In the genomic region with DNA sequence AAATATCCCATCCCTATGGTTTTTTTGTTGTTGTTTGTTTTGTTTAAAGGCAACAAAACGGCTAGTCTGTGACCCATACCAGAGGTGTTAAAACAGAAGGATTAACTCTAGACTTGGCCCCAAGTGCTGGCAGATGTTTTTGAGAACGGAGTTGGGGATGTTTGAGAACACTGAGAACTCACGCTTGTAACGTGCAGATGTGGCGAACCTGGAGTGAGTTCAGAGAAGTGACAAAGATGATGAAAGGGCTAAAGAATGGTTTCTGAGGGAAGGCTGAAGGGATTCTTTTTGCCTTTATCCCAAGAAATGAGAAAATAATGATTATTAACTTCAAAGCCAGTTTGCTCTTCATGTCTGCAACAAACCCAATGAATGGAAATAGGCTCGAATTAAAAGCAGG, we compare ENCODE assay signal across 30 cellular contexts.
"Had no signal": no experiment of that assay in that cellular context is flagged by ENCODE, and none has a peak within 500 bp of the region (broad histone marks: within the 10 kb centered on the region; RNA-seq: fewer than 3 reads in every experiment).

No MANE protein-coding gene starts in this region.

- H3K9me3 ChIP-seq: ascending aorta, right lobe of liver, thyroid gland, upper lobe of left lung had no signal

- H3K9me3 Mint-ChIP-seq: activated CD4-positive, alpha-beta T cell treated with anti-CD3 and anti-CD28 coated beads, Interleukin-2, amount 10 ng/mL, durations not matched to agents 24 days and 14 days; activated naive CD8-positive, alpha-beta T cell treated with anti-CD3 and anti-CD28 coated beads, Interleukin-2, amount 10 ng/mL, durations not matched to agents 7 days and 5 days; activated T-cell treated with anti-CD3 and anti-CD28 coated beads, Interleukin-2, amount 50 U/mL, for 24 hours had no signal

- DNase-seq: activated CD4-positive, alpha-beta memory T cell treated with anti-CD3 and anti-CD28 coated beads for 36 hours; activated CD4-positive, alpha-beta T cell treated with anti-CD3 and anti-CD28 coated beads, Interleukin-2, amount 10 ng/mL, durations not matched to agents 24 days and 14 days; activated CD4-positive, CD25-positive, alpha-beta regulatory T cell treated with anti-CD3 and anti-CD28 coated beads, Interleukin-2, amount 50 U/mL, for 72 hours; activated CD8-positive, alpha-beta memory T cell treated with anti-CD3 and anti-CD28 coated beads, Interleukin-2, amount 50 U/mL, for 48 hours; activated gamma-delta T cell; activated naive CD4-positive, alpha-beta T cell treated with anti-CD3 and anti-CD28 coated beads, Interleukin-2, amount 10 ng/mL, durations not matched to agents 7 days and 5 days; activated naive CD8-positive, alpha-beta T cell treated with anti-CD3 and anti-CD28 coated beads, Interleukin-2, amount 10 ng/mL, durations not matched to agents 7 days and 5 days; activated T-cell treated with anti-CD3 and anti-CD28 coated beads, Interleukin-2, amount 50 U/mL, for 24 hours; brain microvascular endothelial cell; central memory CD4-positive, alpha-beta T cell; foreskin keratinocyte; kidney glomerular epithelial cell; mesendoderm; naive B cell; posterior cingulate gyrus; right lobe of liver; stimulated activated CD4-positive, alpha-beta T cell treated with anti-CD3 and anti-CD28 coated beads, Interleukin-4, amount 100 ng/mL, for 24 hours; stimulated activated naive CD8-positive, alpha-beta T cell treated with anti-CD3 and anti-CD28 coated beads, Interleukin-15, amount 100 ng/mL, for 72 hours; substantia nigra; SW 1271; T-helper 9 cell; thyroid gland; upper lobe of left lung had no signal

- ATAC-seq: esophagus mucosa; foreskin keratinocyte; left lobe of liver; right lobe of liver; stimulated activated effector memory CD8-positive, alpha-beta T cell treated with anti-CD3 and anti-CD28 coated beads, Interleukin-12 subunit alpha, Interleukin-12 subunit beta, amount 100 ng/mL, for 72 hours; stimulated activated naive CD8-positive, alpha-beta T cell treated with anti-CD3 and anti-CD28 coated beads, Interleukin-15, amount 100 ng/mL, for 72 hours had no signal

- H3K36me3 Mint-ChIP-seq: activated CD4-positive, alpha-beta memory T cell treated with anti-CD3 and anti-CD28 coated beads for 36 hours; activated naive CD4-positive, alpha-beta T cell treated with anti-CD3 and anti-CD28 coated beads, Interleukin-2, amount 10 ng/mL, durations not matched to agents 7 days and 5 days; activated naive CD8-positive, alpha-beta T cell treated with anti-CD3 and anti-CD28 coated beads, Interleukin-2, amount 10 ng/mL, durations not matched to agents 7 days and 5 days; stimulated activated effector memory CD8-positive, alpha-beta T cell treated with anti-CD3 and anti-CD28 coated beads, Interleukin-12 subunit alpha, Interleukin-12 subunit beta, amount 100 ng/mL, for 72 hours had no signal

- H3K4me3 Mint-ChIP-seq: activated CD4-positive, alpha-beta memory T cell treated with anti-CD3 and anti-CD28 coated beads for 36 hours; activated CD4-positive, alpha-beta T cell treated with anti-CD3 and anti-CD28 coated beads, Interleukin-2, amount 10 ng/mL, durations not matched to agents 24 days and 14 days; activated naive CD4-positive, alpha-beta T cell treated with anti-CD3 and anti-CD28 coated beads, Interleukin-2, amount 10 ng/mL, durations not matched to agents 7 days and 5 days; activated naive CD8-positive, alpha-beta T cell treated with anti-CD3 and anti-CD28 coated beads, Interleukin-2, amount 10 ng/mL, durations not matched to agents 7 days and 5 days; activated T-cell treated with anti-CD3 and anti-CD28 coated beads, Interleukin-2, amount 50 U/mL, for 24 hours; stimulated activated effector memory CD8-positive, alpha-beta T cell treated with anti-CD3 and anti-CD28 coated beads, Interleukin-12 subunit alpha, Interleukin-12 subunit beta, amount 100 ng/mL, for 72 hours; stimulated activated naive CD8-positive, alpha-beta T cell treated with anti-CD3 and anti-CD28 coated beads, Interleukin-15, amount 100 ng/mL, for 72 hours; T-helper 1 cell treated with Interleukin-12 subunit alpha and Interleukin-12 subunit beta and Interleukin-4 antibody, amounts not matched to agents 30 μg/mL and 1 μg/mL, for 36 hours had no signal

- H3K27ac Mint-ChIP-seq: activated CD4-positive, alpha-beta memory T cell treated with anti-CD3 and anti-CD28 coated beads for 36 hours; activated CD4-positive, alpha-beta T cell treated with anti-CD3 and anti-CD28 coated beads, Interleukin-2, amount 10 ng/mL, durations not matched to agents 24 days and 14 days; activated naive CD4-positive, alpha-beta T cell treated with anti-CD3 and anti-CD28 coated beads, Interleukin-2, amount 10 ng/mL, durations not matched to agents 7 days and 5 days; activated naive CD8-positive, alpha-beta T cell treated with anti-CD3 and anti-CD28 coated beads, Interleukin-2, amount 10 ng/mL, durations not matched to agents 7 days and 5 days; activated T-cell treated with anti-CD3 and anti-CD28 coated beads, Interleukin-2, amount 50 U/mL, for 24 hours; naive B cell; stimulated activated effector memory CD8-positive, alpha-beta T cell treated with anti-CD3 and anti-CD28 coated beads, Interleukin-12 subunit alpha, Interleukin-12 subunit beta, amount 100 ng/mL, for 72 hours; T-helper 1 cell treated with Interleukin-12 subunit alpha and Interleukin-12 subunit beta and Interleukin-4 antibody, amounts not matched to agents 30 μg/mL and 1 μg/mL, for 36 hours had no signal

- H3K27ac ChIP-seq: ascending aorta, brain microvascular endothelial cell, foreskin keratinocyte, right lobe of liver, skin epidermis, thyroid gland, upper lobe of left lung had no signal

- H3K4me1 Mint-ChIP-seq: activated CD4-positive, alpha-beta T cell treated with anti-CD3 and anti-CD28 coated beads, Interleukin-2, amount 10 ng/mL, durations not matched to agents 24 days and 14 days; activated naive CD4-positive, alpha-beta T cell treated with anti-CD3 and anti-CD28 coated beads, Interleukin-2, amount 10 ng/mL, durations not matched to agents 7 days and 5 days; activated naive CD8-positive, alpha-beta T cell treated with anti-CD3 and anti-CD28 coated beads, Interleukin-2, amount 10 ng/mL, durations not matched to agents 7 days and 5 days; stimulated activated effector memory CD8-positive, alpha-beta T cell treated with anti-CD3 and anti-CD28 coated beads, Interleukin-12 subunit alpha, Interleukin-12 subunit beta, amount 100 ng/mL, for 72 hours; stimulated activated naive CD8-positive, alpha-beta T cell treated with anti-CD3 and anti-CD28 coated beads, Interleukin-15, amount 100 ng/mL, for 72 hours had no signal

- H3K4me1 ChIP-seq: foreskin keratinocyte, right lobe of liver, upper lobe of left lung had no signal

- H3K36me3 ChIP-seq: ascending aorta, brain microvascular endothelial cell, right lobe of liver, thyroid gland, upper lobe of left lung had no signal

- H3K27me3 Mint-ChIP-seq: activated CD4-positive, alpha-beta memory T cell treated with anti-CD3 and anti-CD28 coated beads for 36 hours; activated CD4-positive, alpha-beta T cell treated with anti-CD3 and anti-CD28 coated beads, Interleukin-2, amount 10 ng/mL, durations not matched to agents 24 days and 14 days; activated naive CD4-positive, alpha-beta T cell treated with anti-CD3 and anti-CD28 coated beads, Interleukin-2, amount 10 ng/mL, durations not matched to agents 7 days and 5 days; activated T-cell treated with anti-CD3 and anti-CD28 coated beads, Interleukin-2, amount 50 U/mL, for 24 hours had no signal

- H3K27me3 ChIP-seq: ascending aorta, brain microvascular endothelial cell, right lobe of liver, thyroid gland, upper lobe of left lung had no signal

- H3K4me3 ChIP-seq: ascending aorta, lung, right lobe of liver, skin epidermis, thyroid gland, upper lobe of left lung had no signal
